In genomic region chr16:67961551-67961957, GRCh38 we compare ENCODE assay signal across 1 cellular context.
TF ChIP-seq lines count a peak whose summit lies in the region.

No MANE protein-coding gene starts in this region.

TF ChIP-seq in HepG2, 621 proteins besides CTCF, POLR2A, EP300 and RAD21:
- TF ChIP-seq POLR2AphosphoS5 (IDR thresholded peaks at IDR 0.05; ENCODE audit: low read depth, low read length): peak; percentile 15; the same call in 1 of the 2 replicates
- no peak for TF ChIP-seq ELF3 (CRISPR knock-in tag; IDR thresholded peaks at IDR 0.05)
- no peak for TF ChIP-seq EED (CRISPR knock-in tag; IDR thresholded peaks at IDR 0.05)
- no peak for TF ChIP-seq ZNF414 (CRISPR knock-in tag; IDR thresholded peaks at IDR 0.05)
- peak; percentile 44 for TF ChIP-seq RBFOX2 (IDR thresholded peaks at IDR 0.05; ENCODE audit: low read depth, low read length)
- TF ChIP-seq RORA (CRISPR knock-in tag; IDR thresholded peaks at IDR 0.05): no peak
- TF ChIP-seq ZNF724P (CRISPR knock-in tag; IDR thresholded peaks at IDR 0.05; ENCODE audit: borderline replicate concordance): 0 out of 2 replicates have a peak, but pooled peaks have one; percentile 36
- TF ChIP-seq ZFP91 (CRISPR knock-in tag; IDR thresholded peaks at IDR 0.05; ENCODE audit: borderline replicate concordance): peak; percentile 24; the same call in 1 of the 2 replicates
- no peak for TF ChIP-seq TCF7 (IDR thresholded peaks at IDR 0.05; ENCODE audit: low read depth)
- peak; percentile 58; the same call in 1 of the 2 replicates for TF ChIP-seq CHCHD3 (CRISPR knock-in tag; IDR thresholded peaks at IDR 0.05)
- TF ChIP-seq ZNF484 (CRISPR knock-in tag; IDR thresholded peaks at IDR 0.05; ENCODE audit: borderline replicate concordance, low read depth): no peak
- no peak for TF ChIP-seq BORCS8-MEF2B (CRISPR knock-in tag; IDR thresholded peaks at IDR 0.05)
- no peak for TF ChIP-seq CENPT (CRISPR knock-in tag; IDR thresholded peaks at IDR 0.05; ENCODE audit: low read depth)
- 0 out of 2 replicates have a peak, but pooled peaks have one; percentile 32 for TF ChIP-seq ZSCAN31 (CRISPR knock-in tag; IDR thresholded peaks at IDR 0.05; ENCODE audit: low read depth)
- peak; percentile 24; the same call in 1 of the 2 replicates for TF ChIP-seq ZNF687 (CRISPR knock-in tag; IDR thresholded peaks at IDR 0.05)
- TF ChIP-seq NFE2L1 (CRISPR knock-in tag; IDR thresholded peaks at IDR 0.05; ENCODE audit: borderline replicate concordance): 0 out of 2 replicates have a peak, but pooled peaks have one; percentile 28
- TF ChIP-seq NCOA1 (CRISPR knock-in tag; IDR thresholded peaks at IDR 0.05): no peak
- no peak for TF ChIP-seq ZNF138 (CRISPR knock-in tag; IDR thresholded peaks at IDR 0.05; ENCODE audit: low read depth)
- TF ChIP-seq NFKB2 (CRISPR knock-in tag; IDR thresholded peaks at IDR 0.05; ENCODE audit: borderline replicate concordance): peak; percentile 29; the same call in 1 of the 2 replicates
- TF ChIP-seq ZNF432 (CRISPR knock-in tag; IDR thresholded peaks at IDR 0.05; ENCODE audit: borderline replicate concordance): no peak
- TF ChIP-seq ZNF280B (CRISPR knock-in tag; IDR thresholded peaks at IDR 0.05; ENCODE audit: borderline replicate concordance): no peak
- peak; percentile 90 for TF ChIP-seq AGO2 (optimal IDR thresholded peaks at IDR 0.05; ENCODE audit: low read depth, low read length)
- 0 out of 2 replicates have a peak, but pooled peaks have one; percentile 27 for TF ChIP-seq ZNF350 (CRISPR knock-in tag; IDR thresholded peaks at IDR 0.05; ENCODE audit: borderline replicate concordance, low read depth)
- no peak for TF ChIP-seq ZNF256 (CRISPR knock-in tag; conservative IDR thresholded peaks at IDR 0.05)
- no peak for TF ChIP-seq SIX1 (CRISPR knock-in tag; IDR thresholded peaks at IDR 0.05; ENCODE audit: borderline replicate concordance)
- TF ChIP-seq ZNF552 (CRISPR knock-in tag; IDR thresholded peaks at IDR 0.05; ENCODE audit: borderline replicate concordance): 0 out of 2 replicates have a peak, but pooled peaks have one; percentile 29
- TF ChIP-seq RARG (CRISPR knock-in tag; IDR thresholded peaks at IDR 0.05; ENCODE audit: low read depth): no peak
- 0 out of 2 replicates have a peak, but pooled peaks have one; percentile 40 for TF ChIP-seq AKAP8 (CRISPR knock-in tag; IDR thresholded peaks at IDR 0.05)
